8 cellular contexts compared by ENCODE assay signal in genomic region chr20:32585011-32585518, GRCh38. TPM values are rescaled to one million over a fixed set of nuclear protein-coding genes. Genes with fewer than 3 reads are reported as not detected.
DNase-seq lines count a peak whose midpoint lies in the region; ATAC-seq and TF ChIP-seq lines count a peak whose summit lies in the region.

A gene with protein sequence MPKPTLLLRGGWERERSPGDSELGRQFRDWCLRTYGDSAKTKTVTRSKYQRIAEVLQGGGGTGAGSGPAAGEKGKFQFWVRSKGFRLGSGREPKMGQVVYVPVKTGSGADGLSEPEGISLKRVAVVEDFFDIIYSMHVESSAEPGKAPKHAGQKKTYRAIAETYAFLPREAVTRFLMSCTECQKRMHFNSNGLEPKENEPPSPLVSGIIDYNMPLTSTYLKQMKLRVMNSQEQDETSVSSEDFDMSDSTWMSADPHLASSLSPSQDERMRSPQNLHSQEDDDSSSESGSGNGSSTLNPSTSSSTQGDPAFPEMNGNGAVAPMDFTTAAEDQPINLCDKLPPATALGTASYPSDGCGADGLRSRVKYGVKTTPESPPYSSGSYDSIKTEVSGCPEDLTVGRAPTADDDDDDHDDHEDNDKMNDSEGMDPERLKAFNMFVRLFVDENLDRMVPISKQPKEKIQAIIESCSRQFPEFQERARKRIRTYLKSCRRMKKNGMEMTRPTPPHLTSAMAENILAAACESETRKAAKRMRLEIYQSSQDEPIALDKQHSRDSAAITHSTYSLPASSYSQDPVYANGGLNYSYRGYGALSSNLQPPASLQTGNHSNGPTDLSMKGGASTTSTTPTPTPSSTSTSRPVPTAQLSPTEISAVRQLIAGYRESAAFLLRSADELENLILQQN (minus strand): TSS chr20:32585333. CDS start chr20:32584890, 443 bp downstream.

- H3K4me3 Mint-ChIP-seq in Caco-2 (ENCODE audit: unreplicated experiment) (peak within 1 kb of the TSS; percentile 73), chondrocyte (ENCODE audit: unreplicated experiment) (peak within 1 kb of the TSS; percentile 80)

- BruUV-seq in Caco-2 (replicated peaks; lab: Mats Ljungman, UMichigan) = no TSS peak

- H3K79me2 ChIP-seq in KMS-11 (ENCODE audit: insufficient read depth, low read depth) = no peaks in the 10 kb centered on the region

- peak in 1 of 2 experiments; percentile 61 for DNase-seq in Caco-2
- DNase-seq in WERI-Rb-1 = peak; percentile 57
- peak; percentile 79 for DNase-seq in chondrocyte (ENCODE audit: low spot score)
- DNase-seq in stimulated activated CD8-positive, alpha-beta memory T cell treated with anti-CD3 and anti-CD28 coated beads, Interleukin-12 subunit alpha, Interleukin-12 subunit beta, amount 100 ng/mL, for 4 hours (ENCODE audit: low read depth) = peak; percentile 43
- no peak for DNase-seq in amniotic stem cell (lab: John Stamatoyannopoulos, UW)

- no peaks in the 10 kb centered on the region for H3K36me3 ChIP-seq in Caco-2 (ENCODE audit: control insufficient read depth, insufficient read depth, low read length)
- no peaks in the 10 kb centered on the region for H3K36me3 ChIP-seq in KMS-11 (ENCODE audit: insufficient read depth)
- H3K36me3 ChIP-seq in WERI-Rb-1 = peaks cover 2% of the 10 kb centered on the region; the same call in 1 of the 2 replicates

- peak within 1 kb of the TSS; percentile 90 for H2AFZ ChIP-seq in KMS-11 (ENCODE audit: low read depth)

- POLR2A ChIA-PET in Caco-2 (lab: Charles Lee) = no interaction called here

- H3K27ac ChIP-seq in KMS-11 (no peak within 1 kb of the TSS), WERI-Rb-1 (peak within 1 kb of the TSS; percentile 97), layer of hippocampus (ENCODE audit: low read depth, low read length) (peak within 1 kb of the TSS; percentile 65)

- H3K4me1 Mint-ChIP-seq in Caco-2 (ENCODE audit: low read depth, unreplicated experiment) (peaks cover 18% of the 10 kb centered on the region), chondrocyte (ENCODE audit: low read depth) (peaks cover 29% of the 10 kb centered on the region)

- H4K20me1 ChIP-seq in KMS-11 (ENCODE audit: insufficient read depth) = no peaks in the 10 kb centered on the region

- H3K27ac Mint-ChIP-seq in Caco-2 (ENCODE audit: unreplicated experiment) = no peak within 1 kb of the TSS
- peak within 1 kb of the TSS; percentile 49 for H3K27ac Mint-ChIP-seq in chondrocyte (ENCODE audit: unreplicated experiment)

- no peak within 1 kb of the TSS; the same call in 1 of the 2 replicates for H3K9ac ChIP-seq in KMS-11

- intact Hi-C loops in Caco-2 (cut with micrococcal nuclease; ENCODE audit: unreplicated experiment) = no loop called here

- no peaks in the 10 kb centered on the region for H3K9me3 ChIP-seq in Caco-2
- no peaks in the 10 kb centered on the region for H3K9me3 ChIP-seq in WERI-Rb-1 (ENCODE audit: severe bottlenecking)

- H3K9me3 Mint-ChIP-seq in Caco-2 (ENCODE audit: unreplicated experiment) = no peaks in the 10 kb centered on the region
- no peaks in the 10 kb centered on the region for H3K9me3 Mint-ChIP-seq in chondrocyte (ENCODE audit: low read depth)

- TF ChIP-seq CTCF in Caco-2 (IDR thresholded peaks at IDR 0.05; ENCODE audit: insufficient read depth in 1 of 2, low read depth in 1 of 2, low read length in 1 of 2, severe bottlenecking in 1 of 2, unreplicated experiment in 1 of 2) (no peak), KMS-11 (conservative IDR thresholded peaks at IDR 0.05; ENCODE audit: low read depth, low read length) (no peak), WERI-Rb-1 (IDR thresholded peaks at IDR 0.05; ENCODE audit: low read depth, low read length) (no peak), chondrocyte (IDR thresholded peaks at IDR 0.05) (no peak)

- no peak for ATAC-seq in GM18520 (IDR thresholded peaks at IDR 0.05; ENCODE audit: unreplicated experiment)

- H3K27me3 ChIP-seq in Caco-2 (replicated peaks; ENCODE audit: control insufficient read depth, insufficient read depth, low read length) (peaks cover 14% of the 10 kb centered on the region), KMS-11 (ENCODE audit: insufficient read depth, low read depth) (peaks cover 34% of the 10 kb centered on the region), WERI-Rb-1 (ENCODE audit: insufficient read depth, low read depth, severe bottlenecking) (no peaks in the 10 kb centered on the region), layer of hippocampus (ENCODE audit: control insufficient read depth, insufficient read depth, low read length) (no peaks in the 10 kb centered on the region)

- H3K36me3 Mint-ChIP-seq in Caco-2 (ENCODE audit: insufficient read depth, unreplicated experiment) (no peaks in the 10 kb centered on the region), chondrocyte (ENCODE audit: low read depth) (no peaks in the 10 kb centered on the region)

- H3K4me2 ChIP-seq in KMS-11 = peak within 1 kb of the TSS; percentile 71

- CTCF ChIA-PET in Caco-2 (lab: Charles Lee) = interaction anchor here (0.6 kb wide), 1 partner anchor 58 kb away, joined by 3 read pairs; no protein-coding TSS in a partner anchor

- H3K4me3 ChIP-seq in Caco-2 (ENCODE audit: low read depth, low read length) (peak within 1 kb of the TSS; percentile 70), KMS-11 (IDR thresholded peaks at IDR 0.05; ENCODE audit: insufficient read depth, low read depth, low read length) (no peak within 1 kb of the TSS), WERI-Rb-1 (ENCODE audit: low read depth, low read length) (peak within 1 kb of the TSS; percentile 91)

- H3K4me1 ChIP-seq in Caco-2 (peaks cover 34% of the 10 kb centered on the region), KMS-11 (ENCODE audit: low read depth, poor library complexity, severe bottlenecking) (peaks cover 24% of the 10 kb centered on the region)

- H3K27me3 Mint-ChIP-seq in Caco-2 (ENCODE audit: insufficient read depth, unreplicated experiment) (peaks cover 25% of the 10 kb centered on the region), chondrocyte (ENCODE audit: low read depth) (peaks cover 4% of the 10 kb centered on the region)

RNA-seq across cellular contexts. Expression of the gene that starts here (rescaled TPM):
- total RNA-seq in Caco-2 (2022) (75.3 and 80.9 TPM in 2 replicates), chondrocyte (37.7 to 42.7 TPM (median 40.0 TPM) in 3 replicates)
